Comparison of ENCODE assay signal across 7 cellular contexts in genomic region chr11:111938687-111939160, GRCh38. TPM values are rescaled to one million over a fixed set of nuclear protein-coding genes. Genes with fewer than 3 reads are reported as not detected.
DNase-seq lines count a peak whose midpoint lies in the region; ATAC-seq, FAIRE-seq and TF ChIP-seq lines count a peak whose summit lies in the region.

No MANE protein-coding gene starts in this region.

- H3K36me3 ChIP-seq in gastrocnemius medialis, result no peaks in the 10 kb centered on the region

- peak; percentile 85 for ATAC-seq in GM21515 (IDR thresholded peaks at IDR 0.05; ENCODE audit: unreplicated experiment)
- ATAC-seq in activated CD8-positive, alpha-beta T cell treated with anti-CD3 and anti-CD28 coated beads, Interleukin-2, amount 10 ng/mL, durations not matched to agents 7 days and 5 days, result peak; percentile 55
- ATAC-seq in gastrocnemius medialis, result peak in 1 of 2 donors; percentile 32

- H3K27me3 ChIP-seq in gastrocnemius medialis, result no peaks in the 10 kb centered on the region

- peak overlapping the region; percentile 43 for H3K27ac Mint-ChIP-seq in activated CD8-positive, alpha-beta T cell treated with anti-CD3 and anti-CD28 coated beads, Interleukin-2, amount 10 ng/mL, durations not matched to agents 7 days and 5 days

- no peaks in the 10 kb centered on the region for H3K9me3 ChIP-seq in gastrocnemius medialis

- H3K4me3 Mint-ChIP-seq in activated CD8-positive, alpha-beta T cell treated with anti-CD3 and anti-CD28 coated beads, Interleukin-2, amount 10 ng/mL, durations not matched to agents 7 days and 5 days, result peak overlapping the region; percentile 71

- H3K4me3 ChIP-seq in gastrocnemius medialis (no peak overlapping the region), lower leg skin (ENCODE audit: low read depth, poor library complexity, severe bottlenecking) (no peak overlapping the region)

- DNase-seq in GM12891 (ENCODE audit: insufficient read length, low spot score) (peak; percentile 35), HT1080 (ENCODE audit: low read depth) (peak; percentile 76), fibroblast of gingiva (ENCODE audit: low read depth) (peak; percentile 47), gastrocnemius medialis (no peak), lower leg skin (ENCODE audit: low spot score in 2 of 2) (no peak)
- DNase-seq in activated CD8-positive, alpha-beta T cell treated with anti-CD3 and anti-CD28 coated beads, Interleukin-2, amount 10 ng/mL, durations not matched to agents 7 days and 5 days, result peak; percentile 43

- no peaks in the 10 kb centered on the region for H3K27me3 Mint-ChIP-seq in activated CD8-positive, alpha-beta T cell treated with anti-CD3 and anti-CD28 coated beads, Interleukin-2, amount 10 ng/mL, durations not matched to agents 7 days and 5 days (ENCODE audit: low read depth)

- POLR2A ChIA-PET in activated CD8-positive, alpha-beta T cell treated with anti-CD3 and anti-CD28 coated beads, Interleukin-2, amount 10 ng/mL, durations not matched to agents 7 days and 5 days (lab: Charles Lee), result interaction anchor here (2.3 kb wide), 1 partner anchor 12 kb away, joined by 17 read pairs; no protein-coding TSS in a partner anchor

- TF ChIP-seq POLR2A in GM12891 (IDR thresholded peaks at IDR 0.05; ENCODE audit: low read depth, low read length) (no peak), gastrocnemius medialis (IDR thresholded peaks at IDR 0.05) (no peak), lower leg skin (IDR thresholded peaks at IDR 0.05) (no peak)

- peak overlapping the region; percentile 73 to 88 (median 82) for H3K27ac ChIP-seq in gastrocnemius medialis

- 18 to 19% methylated on average over 7 of the region's 7 CpGs for WGBS in lower leg skin, 2 donors

- CTCF ChIA-PET in activated CD8-positive, alpha-beta T cell treated with anti-CD3 and anti-CD28 coated beads, Interleukin-2, amount 10 ng/mL, durations not matched to agents 7 days and 5 days (lab: Charles Lee), result interaction anchor here (0.9 to 13.6 kb wide), 8 partner anchors 9 to 97 kb away, joined by 3 to 261 read pairs (median 6); no protein-coding TSS in a partner anchor

- no peaks in the 10 kb centered on the region for H3K36me3 Mint-ChIP-seq in activated CD8-positive, alpha-beta T cell treated with anti-CD3 and anti-CD28 coated beads, Interleukin-2, amount 10 ng/mL, durations not matched to agents 7 days and 5 days (ENCODE audit: low read depth)

- intact Hi-C loops in gastrocnemius medialis (cut with DNase I; ENCODE audit: low total_unique reads), result loop anchor here (10.0 kb wide), 1 partner anchor 146 kb away; the partner anchor contains the start of genes SDHD and TIMM8B
- intact Hi-C loops in lower leg skin (cut with DNase I; ENCODE audit: low total_unique reads), result no loop called here

- H3K4me1 ChIP-seq in gastrocnemius medialis, result peaks cover 34 to 70% of the 10 kb centered on the region in 2 donors

- no peaks in the 10 kb centered on the region for H3K9me3 Mint-ChIP-seq in activated CD8-positive, alpha-beta T cell treated with anti-CD3 and anti-CD28 coated beads, Interleukin-2, amount 10 ng/mL, durations not matched to agents 7 days and 5 days (ENCODE audit: insufficient read depth)

- TF ChIP-seq CTCF in gastrocnemius medialis (IDR thresholded peaks at IDR 0.05 in 4 of 5, conservative IDR thresholded peaks at IDR 0.05 in 1 of 5) (no peak), lower leg skin (IDR thresholded peaks at IDR 0.05) (no peak)

- FAIRE-seq in GM12891 (lab: Jason Lieb, UNC), result peak; percentile 77

- H3K4me1 Mint-ChIP-seq in activated CD8-positive, alpha-beta T cell treated with anti-CD3 and anti-CD28 coated beads, Interleukin-2, amount 10 ng/mL, durations not matched to agents 7 days and 5 days (ENCODE audit: low read depth), result peaks cover 37% of the 10 kb centered on the region

- in situ Hi-C loops in gastrocnemius medialis (cut with MboI; ENCODE audit: low sequenced_read_pairs in 4 of 4), result loop anchor here in 1 of 4 donors (10.0 kb wide), 1 partner anchor 64 kb away; the partner anchor contains the start of genes ALG9, CFAP68 and FDXACB1

TF ChIP-seq in GM12891, 5 proteins besides CTCF, POLR2A, EP300 and RAD21:
- TF ChIP-seq PAX5 (IDR thresholded peaks at IDR 0.05; ENCODE audit: insufficient read depth, low read length, severe bottlenecking), result no peak
- no peak for TF ChIP-seq POU2F2 (IDR thresholded peaks at IDR 0.05; ENCODE audit: low read depth, low read length)
- TF ChIP-seq TAF1 (IDR thresholded peaks at IDR 0.05; ENCODE audit: low read depth, low read length), result no peak
- peak; percentile 91 for TF ChIP-seq SPI1 (IDR thresholded peaks at IDR 0.05; ENCODE audit: low read depth, low read length)

RNA-seq across cellular contexts. Expression of gene DIXDC1, which starts 1.6 kb away (rescaled TPM):
- 0.35 TPM for polyA plus RNA-seq in GM12891 (2012; ENCODE audit: low read depth, missing spikeins)
- 2.8 and 5.1 TPM in 2 replicates for total RNA-seq in HT1080 (2014; rRNA removed; shearing (Covaris generic))
- 2.3 and 3.5 TPM in 2 replicates for polyA plus RNA-seq in HT1080 (2015; cell fraction: cytosol; rRNA removed)
- 2.8 and 4.5 TPM in 2 replicates for polyA plus RNA-seq in HT1080 (2015; cell fraction: nucleus; rRNA removed)
- 1 to 10 TPM; 3.1 to 5.1 TPM for total RNA-seq in activated CD8-positive, alpha-beta T cell treated with anti-CD3 and anti-CD28 coated beads, Interleukin-2, amount 10 ng/mL, durations not matched to agents 7 days and 5 days
- total RNA-seq in gastrocnemius medialis (10 to 100 TPM in 1 of 4 donors, 1 to 10 TPM in 3; 1.9 to 10.4 (median 5.0) TPM), lower leg skin (10 to 100 TPM; 13.6 to 21.5 (median 20.3) TPM)

RNA-seq across cellular contexts. Expression of gene C11orf52, which starts 20.0 kb away (rescaled TPM):
- polyA plus RNA-seq in GM12891 (2012; ENCODE audit: low read depth, missing spikeins), result not detected
- total RNA-seq in HT1080 (2014; rRNA removed; shearing (Covaris generic)), result not detected in 2 replicates
- polyA plus RNA-seq in HT1080 (2015; cell fraction: cytosol; rRNA removed), result not detected in 2 replicates
- polyA plus RNA-seq in HT1080 (2015; cell fraction: nucleus; rRNA removed), result not detected in 2 replicates
- total RNA-seq in activated CD8-positive, alpha-beta T cell treated with anti-CD3 and anti-CD28 coated beads, Interleukin-2, amount 10 ng/mL, durations not matched to agents 7 days and 5 days, result not detected
- total RNA-seq in gastrocnemius medialis, result 10 to 100 TPM in 2 of 4 donors, 1 to 10 TPM in 2; 6.3 to 23.8 (median 11.9) TPM
- 10 to 100 TPM in 3 of 4 donors, 1 to 10 TPM in 1; 6.2 to 16.1 (median 12.4) TPM for total RNA-seq in lower leg skin

RNA-seq across cellular contexts. Expression of gene HSPB2, which starts 26.2 kb away (rescaled TPM):
- polyA plus RNA-seq in GM12891 (2012; ENCODE audit: low read depth, missing spikeins), result not detected
- total RNA-seq in HT1080 (2014; rRNA removed; shearing (Covaris generic)), result not detected in 2 replicates
- not detected in 2 replicates for polyA plus RNA-seq in HT1080 (2015; cell fraction: cytosol; rRNA removed)
- polyA plus RNA-seq in HT1080 (2015; cell fraction: nucleus; rRNA removed), result not detected in 2 replicates
- total RNA-seq in activated CD8-positive, alpha-beta T cell treated with anti-CD3 and anti-CD28 coated beads, Interleukin-2, amount 10 ng/mL, durations not matched to agents 7 days and 5 days, result not detected
- total RNA-seq in gastrocnemius medialis (1 to 10 TPM in 3 of 4 donors, under 1 TPM in 1; 0.41 to 4.6 (median 2.4) TPM), lower leg skin (1 to 10 TPM in 3 of 4 donors, not detected in 1; 1.2 to 6.7 (median 1.5) TPM)

RNA-seq across cellular contexts. Expression of gene CRYAB, which starts 27.2 kb away (rescaled TPM):
- not detected for polyA plus RNA-seq in GM12891 (2012; ENCODE audit: low read depth, missing spikeins)
- not detected in 2 replicates for total RNA-seq in HT1080 (2014; rRNA removed; shearing (Covaris generic))
- 0.27 TPM in 1 of 2 replicates, not detected in the other for polyA plus RNA-seq in HT1080 (2015; cell fraction: cytosol; rRNA removed)
- not detected in 2 replicates for polyA plus RNA-seq in HT1080 (2015; cell fraction: nucleus; rRNA removed)
- not detected for total RNA-seq in activated CD8-positive, alpha-beta T cell treated with anti-CD3 and anti-CD28 coated beads, Interleukin-2, amount 10 ng/mL, durations not matched to agents 7 days and 5 days
- 1,000 to 10,000 TPM in 2 of 4 donors, 100 to 1,000 TPM in 2; 763 to 2,291 (median 1,427) TPM for total RNA-seq in gastrocnemius medialis
- total RNA-seq in lower leg skin, result 100 to 1,000 TPM; 130 to 209 (median 200) TPM

RNA-seq across cellular contexts. Expression of gene CFAP68, which starts 59.4 kb away (rescaled TPM):
- 100 TPM for polyA plus RNA-seq in GM12891 (2012; ENCODE audit: low read depth, missing spikeins)
- total RNA-seq in HT1080 (2014; rRNA removed; shearing (Covaris generic)), result 63.7 and 74.6 TPM in 2 replicates
- 28.5 and 29.2 TPM in 2 replicates for polyA plus RNA-seq in HT1080 (2015; cell fraction: cytosol; rRNA removed)
- 11.9 and 16.4 TPM in 2 replicates for polyA plus RNA-seq in HT1080 (2015; cell fraction: nucleus; rRNA removed)
- total RNA-seq in activated CD8-positive, alpha-beta T cell treated with anti-CD3 and anti-CD28 coated beads, Interleukin-2, amount 10 ng/mL, durations not matched to agents 7 days and 5 days, result 10 to 100 TPM; 17.8 to 18.3 TPM
- total RNA-seq in gastrocnemius medialis, result 10 to 100 TPM in 2 of 4 donors, 1 to 10 TPM in 2; 8.2 to 20.9 (median 9.8) TPM
- total RNA-seq in lower leg skin, result 10 to 100 TPM; 26.2 to 45.2 (median 29.1) TPM

Comparison
In these comparisons a context has a peak if more than half of its experiments do, and no peak if none do; other contexts are left out.
1. DNase-seq: peak in GM12891 (single experiment), HT1080 (single experiment), activated CD8-positive, alpha-beta T cell treated with anti-CD3 and anti-CD28 coated beads, Interleukin-2, amount 10 ng/mL, durations not matched to agents 7 days and 5 days (single experiment) and fibroblast of gingiva (single experiment); none in gastrocnemius medialis (0 of 2) and lower leg skin (0 of 2).